ENCODE assay signal across 21 cellular contexts in the genomic region with DNA sequence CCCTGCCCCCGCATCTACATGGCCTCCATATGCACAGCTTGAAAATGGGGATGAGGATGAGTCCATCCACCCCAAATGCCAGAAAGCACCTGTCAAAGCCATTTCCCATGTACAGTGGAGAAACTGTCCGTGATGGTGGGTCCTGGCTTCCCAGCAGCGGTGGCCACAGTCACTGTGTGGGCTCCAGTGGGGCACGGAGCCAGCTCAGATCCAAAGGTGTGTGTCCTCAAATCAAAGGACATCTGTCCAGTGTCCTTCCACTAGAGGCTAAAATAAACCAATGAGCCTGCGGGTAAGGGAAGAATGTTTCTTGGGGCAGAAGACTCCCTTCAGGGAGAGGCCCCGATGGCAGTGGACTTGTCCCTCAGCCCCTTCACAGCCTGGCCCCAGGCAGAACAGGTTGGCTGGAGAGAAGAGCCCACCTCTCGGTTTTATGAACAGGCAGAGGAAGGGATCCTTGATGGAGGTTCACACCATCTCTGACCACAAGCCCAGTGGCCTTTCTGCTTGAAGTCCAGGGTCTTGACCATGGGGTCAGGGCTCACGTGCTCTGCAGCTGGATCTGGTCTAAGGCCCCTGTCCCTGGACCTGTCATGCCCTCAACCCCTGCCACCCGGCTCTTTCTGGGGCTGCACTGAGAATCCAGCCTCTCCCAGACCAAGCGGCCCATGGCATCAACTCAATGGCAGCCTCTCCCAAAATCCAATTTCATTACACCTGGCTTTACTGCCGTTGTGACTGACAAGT.
A peak's percentile ranks its signal among the peaks of the same experiment; 100 is the strongest.
DNase-seq lines count a peak whose midpoint lies in the region; ATAC-seq and TF ChIP-seq lines count a peak whose summit lies in the region.
"Had no signal": no experiment of that assay in that cellular context is flagged by ENCODE, and none has a peak within 500 bp of the region (broad histone marks: within the 10 kb centered on the region; RNA-seq: fewer than 3 reads in every experiment).

No MANE protein-coding gene starts in this region.

- intact Hi-C loops in cardiac septum (cut with DNase I) (no loop called here), left ventricle myocardium inferior (cut with micrococcal nuclease) (no loop called here)

- H3K9me3 ChIP-seq in left ventricle myocardium inferior (replicated peaks) (peaks cover 4% of the 10 kb centered on the region), endodermal cell (ENCODE audit: control insufficient read depth, low read length) (no peaks in the 10 kb centered on the region)
- H3K9me3 ChIP-seq: A549 had no signal

- H3K27ac ChIP-seq in left ventricle myocardium inferior (replicated peaks) (no peak overlapping the region), endodermal cell (ENCODE audit: low read depth, low read length) (no peak overlapping the region)
- H3K27ac ChIP-seq: A549, KMS-11, PC-9 had no signal

- H3K4me3 ChIP-seq in left ventricle myocardium inferior (no peak overlapping the region), endodermal cell (ENCODE audit: low read length) (no peak overlapping the region)
- H3K4me3 ChIP-seq: A549, PC-9 had no signal

- no peak overlapping the region for H3K4me3 Mint-ChIP-seq in endodermal cell
- no peak overlapping the region for H3K4me3 Mint-ChIP-seq in osteocyte (ENCODE audit: unreplicated experiment)
- H3K4me3 Mint-ChIP-seq: B cell; CD4-positive, CD25-positive, alpha-beta regulatory T cell had no signal

- H3K27ac Mint-ChIP-seq in endodermal cell (no peak overlapping the region), osteocyte (ENCODE audit: unreplicated experiment) (no peak overlapping the region)
- H3K27ac Mint-ChIP-seq: B cell; CD4-positive, CD25-positive, alpha-beta regulatory T cell had no signal

- H3K27me3 Mint-ChIP-seq in endodermal cell (ENCODE audit: insufficient read depth) (no peaks in the 10 kb centered on the region), osteocyte (ENCODE audit: unreplicated experiment) (no peaks in the 10 kb centered on the region)
- H3K27me3 Mint-ChIP-seq: B cell; CD4-positive, CD25-positive, alpha-beta regulatory T cell had no signal

- no peaks in the 10 kb centered on the region for H3K4me1 ChIP-seq in left ventricle myocardium inferior
- H3K4me1 ChIP-seq in endodermal cell (ENCODE audit: control insufficient read depth, insufficient read depth, low read length): no peaks in the 10 kb centered on the region
- H3K4me1 ChIP-seq: A549 had no signal

- H3K4me1 Mint-ChIP-seq in endodermal cell (no peaks in the 10 kb centered on the region), osteocyte (ENCODE audit: unreplicated experiment) (no peaks in the 10 kb centered on the region)
- H3K4me1 Mint-ChIP-seq: B cell; CD4-positive, CD25-positive, alpha-beta regulatory T cell had no signal

- no peaks in the 10 kb centered on the region for H3K9me3 Mint-ChIP-seq in endodermal cell
- H3K9me3 Mint-ChIP-seq in osteocyte (ENCODE audit: unreplicated experiment): peaks cover 15% of the 10 kb centered on the region

- H3K36me3 ChIP-seq in left ventricle myocardium inferior (no peaks in the 10 kb centered on the region), endodermal cell (ENCODE audit: control insufficient read depth, insufficient read depth, low read length) (no peaks in the 10 kb centered on the region)

- no peaks in the 10 kb centered on the region for H3K36me3 Mint-ChIP-seq in endodermal cell (ENCODE audit: low read depth)
- H3K36me3 Mint-ChIP-seq in osteocyte (ENCODE audit: unreplicated experiment): no peaks in the 10 kb centered on the region
- H3K36me3 Mint-ChIP-seq: CD4-positive, CD25-positive, alpha-beta regulatory T cell had no signal

- ATAC-seq in HG02610 (IDR thresholded peaks at IDR 0.05; ENCODE audit: unreplicated experiment): no peak
- ATAC-seq: A549 had no signal

- H3K27me3 ChIP-seq in left ventricle myocardium inferior (ENCODE audit: low read depth) (peaks cover 72% of the 10 kb centered on the region), endodermal cell (ENCODE audit: control insufficient read depth, insufficient read depth, low read length, poor library complexity, severe bottlenecking) (no peaks in the 10 kb centered on the region)

- no peak overlapping the region for H3K9ac ChIP-seq in endodermal cell (ENCODE audit: extremely low read depth, low read length, poor library complexity, severe bottlenecking)
- H3K9ac ChIP-seq: KMS-11 had no signal

- TF ChIP-seq CTCF in left ventricle myocardium inferior (IDR thresholded peaks at IDR 0.05; ENCODE audit: borderline replicate concordance) (no peak), endodermal cell (conservative IDR thresholded peaks at IDR 0.05) (no peak), osteocyte (IDR thresholded peaks at IDR 0.05) (no peak)

- TF ChIP-seq POLR2A in erythroblast (IDR thresholded peaks at IDR 0.05; ENCODE audit: low read length): no peak

- DNase-seq in cardiac septum (ENCODE audit: low spot score) (peak; percentile 50), left ventricle myocardium inferior (no peak), endodermal cell (peak; percentile 16), osteocyte (ENCODE audit: extremely low spot score, unreplicated experiment) (peak; percentile 80), ureter (ENCODE audit: low spot score) (peak; percentile 31), erythroblast (lab: John Stamatoyannopoulos, UW) (no peak), amniotic stem cell (lab: John Stamatoyannopoulos, UW) (no peak)
- DNase-seq: CD4-positive, CD25-positive, alpha-beta regulatory T cell; IMR-90; NCI-H1092 treated with DMSO at 0.1 percent for 48 hours; NCI-H146; NCI-H2029; NCI-H2227 treated with DMSO at 0.1 percent for 48 hours; NCI-H510A; PC-9; RPMI8226; SHP77 treated with DMSO at 0.1 percent for 48 hours had no signal

- 91 to 98% methylated on average over 9 to 11 of the region's 11 CpGs for WGBS in endodermal cell (ENCODE audit: insufficient coverage in 1 of 2, insufficient read length in 1 of 2), 2 experiments

Comparison
In these comparisons a context has a peak if more than half of its experiments do, and no peak if none do; other contexts are left out.
1. DNase-seq: peak in cardiac septum (single experiment), endodermal cell (single experiment), osteocyte (single experiment) and ureter (single experiment); none in left ventricle myocardium inferior (single experiment), erythroblast (0 of 2) and amniotic stem cell (single experiment).